19 cellular contexts compared by ENCODE assay signal in genomic region chr14:73264896-73265720, GRCh38. TPM values are rescaled to one million over a fixed set of nuclear protein-coding genes. Genes with fewer than 3 reads are reported as not detected.
DNase-seq lines count a peak whose midpoint lies in the region; ATAC-seq, FAIRE-seq and TF ChIP-seq lines count a peak whose summit lies in the region.
"Had no signal": no experiment of that assay in that cellular context is flagged by ENCODE, and none has a peak within 500 bp of the region (broad histone marks: within the 10 kb centered on the region; RNA-seq: fewer than 3 reads in every experiment).

No MANE protein-coding gene starts in this region.

- H3K9me3 ChIP-seq in HepG2 (ENCODE audit: low read length) (no peaks in the 10 kb centered on the region), right lobe of liver (no peaks in the 10 kb centered on the region)
- H3K9me3 ChIP-seq: SJCRH30 had no signal

- H2AFZ ChIP-seq in HepG2 (ENCODE audit: low read length): no peak overlapping the region

- no peaks in the 10 kb centered on the region for H3K79me2 ChIP-seq in HepG2 (ENCODE audit: insufficient read depth, low read length)

- 61% methylated on average over 17 of the region's 18 CpGs for WGBS in HepG2 (ENCODE audit: low lambda C conversion rate)
- 64% methylated on average over 5 of the region's 18 CpGs for WGBS in right lobe of liver (ENCODE audit: insufficient coverage, low coverage, low lambda C conversion rate, missing lambda C conversion rate)

- H3K27me3 Mint-ChIP-seq in IgD-negative memory B cell: peaks cover 5% of the 10 kb centered on the region
- H3K27me3 Mint-ChIP-seq in neural crest cell (ENCODE audit: low read depth): no peaks in the 10 kb centered on the region
- H3K27me3 Mint-ChIP-seq in activated CD8-positive, alpha-beta memory T cell treated with anti-CD3 and anti-CD28 coated beads, Interleukin-2, amount 10 ng/mL, durations not matched to agents 7 days and 5 days: peaks cover 9% of the 10 kb centered on the region

- FAIRE-seq in HepG2 (lab: Jason Lieb, UNC): no peak

- peaks cover 44% of the 10 kb centered on the region for H3K4me1 ChIP-seq in HepG2 (ENCODE audit: insufficient read depth, low read length)
- peaks cover 0 to 6% (median 0%) of the 10 kb centered on the region in 4 donors for H3K4me1 ChIP-seq in right lobe of liver
- H3K4me1 ChIP-seq: SJCRH30 had no signal

- no TSS peak for BruUV-seq in HepG2 (replicated peaks; lab: Mats Ljungman, UMichigan)

- in situ Hi-C loops in HepG2 (cut with HindIII; ENCODE audit: extremely low pct_ligation_motif_present, low pct_unique_long_range_greater_than_20kb): loop anchor here (5.0 kb wide), 1 partner anchor 33 kb away; no protein-coding TSS in a partner anchor

- ATAC-seq in HepG2 (no peak), right lobe of liver (no peak), GM21381 (IDR thresholded peaks at IDR 0.05; ENCODE audit: unreplicated experiment) (no peak), left lobe of liver (no peak)
- ATAC-seq in activated CD8-positive, alpha-beta memory T cell treated with anti-CD3 and anti-CD28 coated beads, Interleukin-2, amount 10 ng/mL, durations not matched to agents 7 days and 5 days: no peak
- ATAC-seq: HCT116 had no signal

- no peak for TF ChIP-seq POLR2A in HepG2 (IDR thresholded peaks at IDR 0.05; ENCODE audit: insufficient read depth in 1 of 2, low read depth in 2 of 2, low read length in 2 of 2)
- TF ChIP-seq POLR2A in right lobe of liver (IDR thresholded peaks at IDR 0.05): no peak

- DNase-seq in HepG2 (ENCODE audit: low spot score) (no peak), right lobe of liver (no peak), neural crest cell (ENCODE audit: low read depth, low spot score) (no peak), left lobe of liver (ENCODE audit: low spot score) (no peak)
- no peak for DNase-seq in activated CD8-positive, alpha-beta memory T cell treated with anti-CD3 and anti-CD28 coated beads, Interleukin-2, amount 10 ng/mL, durations not matched to agents 7 days and 5 days
- DNase-seq in activated naive CD4-positive, alpha-beta T cell (lab: John Stamatoyannopoulos, UW): no peak
- DNase-seq: AML-193, COR-L47, DMS79, KG1, NCI-H1436, NCI-H2029, NCI-H2171 treated with DMSO at 0.1 percent for 48 hours, NCI-H446 treated with DMSO at 0.1 percent for 48 hours, SJCRH30 had no signal

- TF ChIP-seq CTCF in HepG2 (CRISPR knock-in tag; IDR thresholded peaks at IDR 0.05) (no peak), right lobe of liver (IDR thresholded peaks at IDR 0.05) (no peak), neural crest cell (conservative IDR thresholded peaks at IDR 0.05) (no peak)

- TF ChIP-seq EP300 in HepG2 (IDR thresholded peaks at IDR 0.05; ENCODE audit: low read depth in 2 of 2, low read length in 2 of 2) (no peak), HepG2 (CRISPR knock-in tag; IDR thresholded peaks at IDR 0.05; ENCODE audit: borderline replicate concordance) (no peak)

- intact Hi-C loops in HepG2 (cut with micrococcal nuclease; ENCODE audit: unreplicated experiment): no loop called here
- intact Hi-C loops in right lobe of liver (cut with DNase I): no loop called here

- H3K9me3 Mint-ChIP-seq in IgD-negative memory B cell (no peaks in the 10 kb centered on the region), neural crest cell (no peaks in the 10 kb centered on the region)
- H3K9me3 Mint-ChIP-seq in activated CD8-positive, alpha-beta memory T cell treated with anti-CD3 and anti-CD28 coated beads, Interleukin-2, amount 10 ng/mL, durations not matched to agents 7 days and 5 days (ENCODE audit: low read depth): no peaks in the 10 kb centered on the region

- H3K27ac ChIP-seq in HepG2 (ENCODE audit: extremely low read length, insufficient read depth, low read length): no peak overlapping the region
- no peak overlapping the region for H3K27ac ChIP-seq in right lobe of liver
- H3K27ac ChIP-seq: SJCRH30 had no signal

- peak overlapping the region; percentile 64 for H3K4me2 ChIP-seq in HepG2 (ENCODE audit: low read depth, low read length)

- CTCF ChIA-PET in HepG2 (lab: Yijun Ruan, JAX; ENCODE audit: low intra/inter-chr PET ratio, low total read pairs): no interaction called here
- CTCF ChIA-PET in activated CD8-positive, alpha-beta memory T cell treated with anti-CD3 and anti-CD28 coated beads, Interleukin-2, amount 10 ng/mL, durations not matched to agents 7 days and 5 days (lab: Charles Lee): interaction anchor here (0.8 kb wide), 1 partner anchor 30 kb away, joined by 3 read pairs; no protein-coding TSS in a partner anchor

- H3K36me3 Mint-ChIP-seq in IgD-negative memory B cell (peaks cover 3% of the 10 kb centered on the region), neural crest cell (ENCODE audit: low read depth) (no peaks in the 10 kb centered on the region)
- H3K36me3 Mint-ChIP-seq in activated CD8-positive, alpha-beta memory T cell treated with anti-CD3 and anti-CD28 coated beads, Interleukin-2, amount 10 ng/mL, durations not matched to agents 7 days and 5 days: no peaks in the 10 kb centered on the region

- no peaks in the 10 kb centered on the region for H3K36me3 ChIP-seq in HepG2 (replicated peaks in 1 of 2; ENCODE audit: control insufficient read depth in 1 of 2, insufficient read depth in 2 of 2, low read length in 2 of 2)
- no peaks in the 10 kb centered on the region for H3K36me3 ChIP-seq in right lobe of liver
- H3K36me3 ChIP-seq: SJCRH30 had no signal

- TF ChIP-seq RAD21 in HepG2 (CRISPR knock-in tag; IDR thresholded peaks at IDR 0.05): no peak

- H3K27ac Mint-ChIP-seq in IgD-negative memory B cell (peak overlapping the region in 2 of 3 donors; percentile 27 to 61), neural crest cell (ENCODE audit: unreplicated experiment) (no peak overlapping the region)
- H3K27ac Mint-ChIP-seq in activated CD8-positive, alpha-beta memory T cell treated with anti-CD3 and anti-CD28 coated beads, Interleukin-2, amount 10 ng/mL, durations not matched to agents 7 days and 5 days: no peak overlapping the region

- peak overlapping the region in 1 of 3 experiments; percentile 46; a peak in 1 of 6 replicates for H3K4me3 ChIP-seq in HepG2 (replicated peaks in 1 of 3; ENCODE audit: insufficient read depth in 1 of 3, low read depth in 2 of 3, low read length in 3 of 3)
- H3K4me3 ChIP-seq in right lobe of liver: no peak overlapping the region
- H3K4me3 ChIP-seq: SJCRH30 had no signal

- H3K4me1 Mint-ChIP-seq in IgD-negative memory B cell (peaks cover 3 to 7% (median 5%) of the 10 kb centered on the region in 3 donors), neural crest cell (peaks cover 11% of the 10 kb centered on the region)
- H3K4me1 Mint-ChIP-seq in activated CD8-positive, alpha-beta memory T cell treated with anti-CD3 and anti-CD28 coated beads, Interleukin-2, amount 10 ng/mL, durations not matched to agents 7 days and 5 days: no peaks in the 10 kb centered on the region

- H3K9ac ChIP-seq in HepG2 (ENCODE audit: insufficient read depth, low read depth, low read length): no peak overlapping the region

- peaks cover 2 to 30% of the 10 kb centered on the region in 2 experiments; a peak in 3 of 5 replicates for H3K27me3 ChIP-seq in HepG2 (ENCODE audit: control insufficient read depth in 1 of 2, insufficient read depth in 2 of 2, low read length in 2 of 2)
- no peaks in the 10 kb centered on the region for H3K27me3 ChIP-seq in right lobe of liver
- H3K27me3 ChIP-seq: SJCRH30 had no signal

- no peak overlapping the region for H3K4me3 Mint-ChIP-seq in IgD-negative memory B cell
- peak overlapping the region; percentile 23 for H3K4me3 Mint-ChIP-seq in neural crest cell
- no peak overlapping the region for H3K4me3 Mint-ChIP-seq in activated CD8-positive, alpha-beta memory T cell treated with anti-CD3 and anti-CD28 coated beads, Interleukin-2, amount 10 ng/mL, durations not matched to agents 7 days and 5 days
- H3K4me3 Mint-ChIP-seq: CD14-positive monocyte had no signal

- POLR2A ChIA-PET in HepG2 (lab: Yijun Ruan, JAX): interaction anchor here (1.5 kb wide), 1 partner anchor 194 kb away, joined by 4 read pairs; the partner anchor contains the start of gene NUMB

- no peaks in the 10 kb centered on the region for H4K20me1 ChIP-seq in HepG2 (ENCODE audit: insufficient read depth, low read length)

RNA-seq across cellular contexts. Expression of gene PAPLN, which starts 27.8 kb away (rescaled TPM):
- total RNA-seq in HepG2 (2016; rRNA removed; fragmentation: Illumina TruSeq; extraction: Trizol) (not detected in 2 replicates), right lobe of liver (1 to 10 TPM in 4 of 6 experiments, under 1 TPM in 2; 0.86 to 3.2 (median 1.2) TPM), neural crest cell (2.7 and 4.1 TPM in 2 replicates), left lobe of liver (1.9 TPM)
- total RNA-seq in HepG2 (2016; cell fraction: cytosol; rRNA removed; fragmentation: Illumina TruSeq; extraction: Trizol; ENCODE audit: low read depth): not detected in 2 replicates
- total RNA-seq in HepG2 (2016; cell fraction: insoluble cytoplasmic fraction; rRNA removed; fragmentation: Illumina TruSeq; extraction: Trizol): not detected in 2 replicates
- not detected in 2 replicates for total RNA-seq in HepG2 (2016; cell fraction: membrane; rRNA removed; fragmentation: Illumina TruSeq; extraction: Trizol)
- not detected in 2 replicates for total RNA-seq in HepG2 (2016; cell fraction: nucleus; rRNA removed; fragmentation: Illumina TruSeq; extraction: Trizol)
- polyA plus RNA-seq in HepG2 (2011; rRNA removed) (not detected in 2 replicates), IgD-negative memory B cell (0.55 TPM)
- 0.01 TPM in 1 of 2 replicates, not detected in the other for polyA plus RNA-seq in HepG2 (2011; cell fraction: cytosol; rRNA removed)
- polyA plus RNA-seq in HepG2 (2011; cell fraction: nucleus; rRNA removed): 0.05 TPM in 1 of 2 replicates, not detected in the other
- polyA plus RNA-seq in HepG2 (2012): 0.07 and 0.28 TPM in 2 replicates
- polyA plus RNA-seq in HepG2 (2016; cell fraction: cytosol; fragmentation: Illumina TruSeq; extraction: Trizol; ENCODE audit: low read depth): not detected in 2 replicates
- polyA plus RNA-seq in HepG2 (2016; cell fraction: insoluble cytoplasmic fraction; fragmentation: Illumina TruSeq; extraction: Trizol; ENCODE audit: low read depth): not detected in 2 replicates
- polyA plus RNA-seq in HepG2 (2016; cell fraction: membrane; fragmentation: Illumina TruSeq; extraction: Trizol; ENCODE audit: low read depth): not detected in 2 replicates
- polyA plus RNA-seq in HepG2 (2016; cell fraction: nucleus; fragmentation: Illumina TruSeq; extraction: Trizol; ENCODE audit: insufficient read depth, low read depth): not detected in 2 replicates
- 4.1 TPM in 1 of 2 replicates, not detected in the other for polyA minus RNA-seq in HepG2 (2011; rRNA and poly(A)+ RNA removed; ENCODE audit: low replicate concordance)
- polyA minus RNA-seq in HepG2 (2011; cell fraction: cytosol; rRNA and poly(A)+ RNA removed): not detected in 2 replicates
- not detected in 2 replicates for polyA minus RNA-seq in HepG2 (2011; cell fraction: nucleus; rRNA and poly(A)+ RNA removed)
- total RNA-seq in activated CD8-positive, alpha-beta memory T cell treated with anti-CD3 and anti-CD28 coated beads, Interleukin-2, amount 10 ng/mL, durations not matched to agents 7 days and 5 days: 1 to 10 TPM in 1 of 2 experiments, under 1 TPM in 1; 0.73 to 1.8 TPM
- total RNA-seq: SJCRH30 had no signal

Comparison
In these comparisons a context has a peak if more than half of its experiments do, and no peak if none do; other contexts are left out.
1. H3K27ac Mint-ChIP-seq: peak in IgD-negative memory B cell (2 of 3); none in neural crest cell (single experiment) and activated CD8-positive, alpha-beta memory T cell treated with anti-CD3 and anti-CD28 coated beads, Interleukin-2, amount 10 ng/mL, durations not matched to agents 7 days and 5 days (single experiment).